1 cellular context compared by ENCODE assay signal in the genomic region with DNA sequence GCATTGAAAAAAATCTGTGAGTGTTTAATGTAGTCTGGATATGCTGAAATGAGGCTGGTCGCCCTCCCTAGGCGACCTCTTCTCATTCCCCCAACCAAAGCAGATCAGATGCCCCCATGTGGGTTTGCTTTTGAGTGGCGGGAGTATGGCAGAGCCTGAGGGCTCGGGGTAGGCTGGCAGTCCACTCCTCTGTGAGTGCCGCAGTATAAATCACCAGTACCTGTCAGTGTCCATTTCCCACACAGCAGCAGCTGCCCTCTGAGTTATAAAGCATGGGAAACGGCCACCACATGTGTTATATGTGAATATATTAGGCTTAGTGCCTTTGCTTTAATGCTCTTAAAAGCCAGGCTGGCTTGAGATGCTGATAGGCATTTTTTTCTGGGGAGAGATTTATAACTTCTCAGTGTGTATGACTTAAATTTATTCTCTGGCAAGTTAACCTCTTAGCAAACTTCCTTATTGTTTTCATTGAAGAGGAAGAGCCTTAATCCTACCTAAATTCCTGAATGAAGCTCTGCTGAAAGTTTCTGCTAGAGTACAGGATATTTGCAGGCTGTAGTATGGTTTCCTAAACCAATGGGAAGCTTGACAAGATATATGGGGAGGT.
TF ChIP-seq lines count a peak whose summit lies in the region.

No MANE protein-coding gene starts in this region.

TF ChIP-seq in GM23338, 12 proteins besides CTCF, POLR2A, EP300 and RAD21:
- TF ChIP-seq, protein P1, sequence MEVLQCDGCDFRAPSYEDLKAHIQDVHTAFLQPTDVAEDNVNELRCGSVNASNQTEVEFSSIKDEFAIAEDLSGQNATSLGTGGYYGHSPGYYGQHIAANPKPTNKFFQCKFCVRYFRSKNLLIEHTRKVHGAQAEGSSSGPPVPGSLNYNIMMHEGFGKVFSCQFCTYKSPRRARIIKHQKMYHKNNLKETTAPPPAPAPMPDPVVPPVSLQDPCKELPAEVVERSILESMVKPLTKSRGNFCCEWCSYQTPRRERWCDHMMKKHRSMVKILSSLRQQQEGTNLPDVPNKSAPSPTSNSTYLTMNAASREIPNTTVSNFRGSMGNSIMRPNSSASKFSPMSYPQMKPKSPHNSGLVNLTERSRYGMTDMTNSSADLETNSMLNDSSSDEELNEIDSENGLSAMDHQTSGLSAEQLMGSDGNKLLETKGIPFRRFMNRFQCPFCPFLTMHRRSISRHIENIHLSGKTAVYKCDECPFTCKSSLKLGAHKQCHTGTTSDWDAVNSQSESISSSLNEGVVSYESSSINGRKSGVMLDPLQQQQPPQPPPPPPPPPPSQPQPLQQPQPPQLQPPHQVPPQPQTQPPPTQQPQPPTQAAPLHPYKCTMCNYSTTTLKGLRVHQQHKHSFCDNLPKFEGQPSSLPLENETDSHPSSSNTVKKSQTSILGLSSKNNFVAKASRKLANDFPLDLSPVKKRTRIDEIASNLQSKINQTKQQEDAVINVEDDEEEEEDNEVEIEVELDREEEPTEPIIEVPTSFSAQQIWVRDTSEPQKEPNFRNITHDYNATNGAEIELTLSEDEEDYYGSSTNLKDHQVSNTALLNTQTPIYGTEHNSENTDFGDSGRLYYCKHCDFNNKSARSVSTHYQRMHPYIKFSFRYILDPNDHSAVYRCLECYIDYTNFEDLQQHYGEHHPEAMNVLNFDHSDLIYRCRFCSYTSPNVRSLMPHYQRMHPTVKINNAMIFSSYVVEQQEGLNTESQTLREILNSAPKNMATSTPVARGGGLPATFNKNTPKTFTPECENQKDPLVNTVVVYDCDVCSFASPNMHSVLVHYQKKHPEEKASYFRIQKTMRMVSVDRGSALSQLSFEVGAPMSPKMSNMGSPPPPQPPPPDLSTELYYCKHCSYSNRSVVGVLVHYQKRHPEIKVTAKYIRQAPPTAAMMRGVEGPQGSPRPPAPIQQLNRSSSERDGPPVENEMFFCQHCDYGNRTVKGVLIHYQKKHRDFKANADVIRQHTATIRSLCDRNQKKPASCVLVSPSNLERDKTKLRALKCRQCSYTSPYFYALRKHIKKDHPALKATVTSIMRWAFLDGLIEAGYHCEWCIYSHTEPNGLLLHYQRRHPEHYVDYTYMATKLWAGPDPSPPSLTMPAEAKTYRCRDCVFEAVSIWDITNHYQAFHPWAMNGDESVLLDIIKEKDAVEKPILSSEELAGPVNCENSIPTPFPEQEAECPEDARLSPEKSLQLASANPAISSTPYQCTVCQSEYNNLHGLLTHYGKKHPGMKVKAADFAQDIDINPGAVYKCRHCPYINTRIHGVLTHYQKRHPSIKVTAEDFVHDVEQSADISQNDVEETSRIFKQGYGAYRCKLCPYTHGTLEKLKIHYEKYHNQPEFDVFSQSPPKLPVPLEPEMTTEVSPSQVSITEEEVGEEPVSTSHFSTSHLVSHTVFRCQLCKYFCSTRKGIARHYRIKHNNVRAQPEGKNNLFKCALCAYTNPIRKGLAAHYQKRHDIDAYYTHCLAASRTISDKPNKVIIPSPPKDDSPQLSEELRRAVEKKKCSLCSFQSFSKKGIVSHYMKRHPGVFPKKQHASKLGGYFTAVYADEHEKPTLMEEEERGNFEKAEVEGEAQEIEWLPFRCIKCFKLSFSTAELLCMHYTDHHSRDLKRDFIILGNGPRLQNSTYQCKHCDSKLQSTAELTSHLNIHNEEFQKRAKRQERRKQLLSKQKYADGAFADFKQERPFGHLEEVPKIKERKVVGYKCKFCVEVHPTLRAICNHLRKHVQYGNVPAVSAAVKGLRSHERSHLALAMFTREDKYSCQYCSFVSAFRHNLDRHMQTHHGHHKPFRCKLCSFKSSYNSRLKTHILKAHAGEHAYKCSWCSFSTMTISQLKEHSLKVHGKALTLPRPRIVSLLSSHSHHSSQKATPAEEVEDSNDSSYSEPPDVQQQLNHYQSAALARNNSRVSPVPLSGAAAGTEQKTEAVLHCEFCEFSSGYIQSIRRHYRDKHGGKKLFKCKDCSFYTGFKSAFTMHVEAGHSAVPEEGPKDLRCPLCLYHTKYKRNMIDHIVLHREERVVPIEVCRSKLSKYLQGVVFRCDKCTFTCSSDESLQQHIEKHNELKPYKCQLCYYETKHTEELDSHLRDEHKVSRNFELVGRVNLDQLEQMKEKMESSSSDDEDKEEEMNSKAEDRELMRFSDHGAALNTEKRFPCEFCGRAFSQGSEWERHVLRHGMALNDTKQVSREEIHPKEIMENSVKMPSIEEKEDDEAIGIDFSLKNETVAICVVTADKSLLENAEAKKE (CRISPR knock-in tag; IDR thresholded peaks at IDR 0.05): no peak
- no peak for TF ChIP-seq POLR2AphosphoS5 (IDR thresholded peaks at IDR 0.05; ENCODE audit: low read depth)
- TF ChIP-seq STAT1 (IDR thresholded peaks at IDR 0.05; ENCODE audit: unreplicated experiment): no peak
- TF ChIP-seq ZNF114 (CRISPR knock-in tag; IDR thresholded peaks at IDR 0.05): no peak
- no peak for TF ChIP-seq CREB1 (CRISPR knock-in tag; IDR thresholded peaks at IDR 0.05; ENCODE audit: low read depth)
- no peak for TF ChIP-seq EZH2phosphoT487 (IDR thresholded peaks at IDR 0.05; ENCODE audit: unreplicated experiment)
- no peak for TF ChIP-seq NANOG (IDR thresholded peaks at IDR 0.05; ENCODE audit: borderline replicate concordance)
